ENCODE assay signal across 17 cellular contexts in genomic region chr1:56297948-56298347, GRCh38.
DNase-seq lines count a peak whose midpoint lies in the region; TF ChIP-seq lines count a peak whose summit lies in the region.
"Had no signal": no experiment of that assay in that cellular context is flagged by ENCODE, and none has a peak within 500 bp of the region (broad histone marks: within the 10 kb centered on the region; RNA-seq: fewer than 3 reads in every experiment).

No MANE protein-coding gene starts in this region.

- no peak overlapping the region for H4K91ac ChIP-seq in mesenchymal stem cell (ENCODE audit: low read length)

- H3K4me3 ChIP-seq in fibroblast of the aortic adventitia (ENCODE audit: low read depth, low read length): no peak overlapping the region
- H3K4me3 ChIP-seq in spleen: no peak overlapping the region
- H3K4me3 ChIP-seq in mesenchymal stem cell (ENCODE audit: insufficient read depth in 1 of 2, low read depth in 1 of 2, low read length in 2 of 2): no peak overlapping the region
- no peak overlapping the region for H3K4me3 ChIP-seq in coronary artery
- H3K4me3 ChIP-seq: GM23338 had no signal

- H3K4me3 Mint-ChIP-seq in progenitor cell of endocrine pancreas (ENCODE audit: low read depth): no peak overlapping the region
- H3K4me3 Mint-ChIP-seq: GM23338 had no signal

- no peak overlapping the region for H2AFZ ChIP-seq in mesenchymal stem cell (ENCODE audit: low read depth, low read length)
- H2AFZ ChIP-seq: GM23338 had no signal

- TF ChIP-seq CTCF in fibroblast of the aortic adventitia (IDR thresholded peaks at IDR 0.05; ENCODE audit: insufficient read depth, low read length): no peak
- TF ChIP-seq CTCF in progenitor cell of endocrine pancreas (IDR thresholded peaks at IDR 0.05; ENCODE audit: unreplicated experiment): no peak
- no peak for TF ChIP-seq CTCF in spleen (IDR thresholded peaks at IDR 0.05 in 8 of 11, conservative IDR thresholded peaks at IDR 0.05 in 3 of 11)
- TF ChIP-seq CTCF in coronary artery (IDR thresholded peaks at IDR 0.05): no peak

- H3K4ac ChIP-seq in mesenchymal stem cell (ENCODE audit: low read depth in 1 of 2, low read length in 2 of 2): no peak overlapping the region

- H3K36me3 ChIP-seq in spleen: no peaks in the 10 kb centered on the region
- H3K36me3 ChIP-seq in mesenchymal stem cell (ENCODE audit: control insufficient read depth in 1 of 2, insufficient read depth in 2 of 2, low read depth in 1 of 2, low read length in 2 of 2): no peaks in the 10 kb centered on the region

- H2BK5ac ChIP-seq in mesenchymal stem cell (ENCODE audit: low read depth, low read length, poor library complexity, severe bottlenecking): no peak overlapping the region

- peak overlapping the region; percentile 50 for H3K27ac Mint-ChIP-seq in progenitor cell of endocrine pancreas
- H3K27ac Mint-ChIP-seq: GM23338 had no signal

- no peak overlapping the region for H3K18ac ChIP-seq in mesenchymal stem cell (ENCODE audit: low read depth in 1 of 2, low read length in 2 of 2)

- H3K27me3 ChIP-seq in spleen (replicated peaks in 1 of 7): no peaks in the 10 kb centered on the region
- no peaks in the 10 kb centered on the region for H3K27me3 ChIP-seq in mesenchymal stem cell (ENCODE audit: control insufficient read depth in 1 of 2, insufficient read depth in 1 of 2, low read length in 2 of 2)

- peaks cover 10% of the 10 kb centered on the region for H3K9me3 Mint-ChIP-seq in progenitor cell of endocrine pancreas (ENCODE audit: low read depth)
- H3K9me3 Mint-ChIP-seq: GM23338 had no signal

- WGBS in spleen, 5 donors: 80 to 91% (median 89%) methylated on average over 2 of the region's 2 CpGs
- WGBS in mesenchymal stem cell: 50% methylated on average over 1 of the region's 2 CpGs

- H3K9me3 ChIP-seq in spleen (no peaks in the 10 kb centered on the region), mesenchymal stem cell (ENCODE audit: control insufficient read depth, low read length) (no peaks in the 10 kb centered on the region)

- no peak overlapping the region for H3K27ac ChIP-seq in spleen
- H3K27ac ChIP-seq in mesenchymal stem cell (ENCODE audit: low read length, poor library complexity, severe bottlenecking): no peak overlapping the region
- no peak overlapping the region for H3K27ac ChIP-seq in coronary artery
- H3K27ac ChIP-seq: C4-2B had no signal

- H3K79me1 ChIP-seq in mesenchymal stem cell (replicated peaks; ENCODE audit: low read length, poor library complexity, severe bottlenecking): no peaks in the 10 kb centered on the region

- no peak overlapping the region for H2BK120ac ChIP-seq in mesenchymal stem cell (ENCODE audit: low read depth, low read length)

- H2BK12ac ChIP-seq in mesenchymal stem cell (ENCODE audit: low read length in 2 of 2): no peak overlapping the region

- no peaks in the 10 kb centered on the region for H3K36me3 Mint-ChIP-seq in progenitor cell of endocrine pancreas (ENCODE audit: insufficient read depth)

- no peak overlapping the region for H2AK5ac ChIP-seq in mesenchymal stem cell (ENCODE audit: low read length, severe bottlenecking)

- no peak overlapping the region for H3K14ac ChIP-seq in mesenchymal stem cell (ENCODE audit: low read length in 2 of 2)

- DNase-seq in DMS53 treated with DMSO at 0.1 percent for 48 hours (lab: John Stamatoyannopoulos, UW; ENCODE audit: unreplicated experiment) (peak; percentile 83), NCI-H526 (lab: John Stamatoyannopoulos, UW) (peak; percentile 85 to 89), fibroblast of the aortic adventitia (ENCODE audit: low read depth) (peak; percentile 6), progenitor cell of endocrine pancreas (ENCODE audit: low spot score, unreplicated experiment) (no peak), spleen (no peak), mesenchymal stem cell (no peak), coronary artery (ENCODE audit: low spot score) (no peak)
- DNase-seq: AML-193, GF-D8, HCEC 1CT, NCI-H1092 treated with DMSO at 0.1 percent for 48 hours, NCI-H146, NCI-H2107, NCI-H2227 treated with DMSO at 0.1 percent for 48 hours, NCI-H524 treated with DMSO at 0.1 percent for 48 hours had no signal

- H3K4me1 ChIP-seq in spleen (peaks cover 0 to 17% (median 0%) of the 10 kb centered on the region in 6 donors), mesenchymal stem cell (ENCODE audit: control insufficient read depth, insufficient read depth, low read depth, low read length) (peaks cover 2% of the 10 kb centered on the region)

- H3K23ac ChIP-seq in mesenchymal stem cell (ENCODE audit: low read length in 2 of 2): no peak overlapping the region

- intact Hi-C loops in spleen (cut with DNase I; ENCODE audit: low total_unique reads): no loop called here

- H4K8ac ChIP-seq in mesenchymal stem cell (ENCODE audit: low read length): no peak overlapping the region

- H3K27me3 Mint-ChIP-seq in progenitor cell of endocrine pancreas: no peaks in the 10 kb centered on the region

- H3K9ac ChIP-seq in mesenchymal stem cell (ENCODE audit: low read length): no peak overlapping the region

- TF ChIP-seq POLR2A in spleen (IDR thresholded peaks at IDR 0.05): no peak

- H3K4me1 Mint-ChIP-seq in progenitor cell of endocrine pancreas (ENCODE audit: low read depth): peaks cover 21% of the 10 kb centered on the region
- H3K4me1 Mint-ChIP-seq: GM23338 had no signal

- no peak overlapping the region for H3K4me2 ChIP-seq in mesenchymal stem cell (ENCODE audit: low read length, poor library complexity, severe bottlenecking)
- H3K4me2 ChIP-seq: GM23338 had no signal

- no peak overlapping the region for H2BK15ac ChIP-seq in mesenchymal stem cell (ENCODE audit: low read depth, poor library complexity, severe bottlenecking)

Comparison
In these comparisons a context has a peak if more than half of its experiments do, and no peak if none do; other contexts are left out.
1. DNase-seq: peak in DMS53 treated with DMSO at 0.1 percent for 48 hours (single experiment), NCI-H526 (2 of 2) and fibroblast of the aortic adventitia (single experiment); none in progenitor cell of endocrine pancreas (single experiment), spleen (single experiment), mesenchymal stem cell (single experiment) and coronary artery (single experiment).